In genomic region chr17:27496501-27496943, GRCh38 we compare ENCODE assay signal across 1 cellular context.
TF ChIP-seq lines count a peak whose summit lies in the region.

No MANE protein-coding gene starts in this region.

TF ChIP-seq in HepG2, 621 proteins besides CTCF, POLR2A, EP300 and RAD21 (continued from another document and continues in another):
- TF ChIP-seq HNF1A (IDR thresholded peaks at IDR 0.05; ENCODE audit: low read depth) (peak; percentile 96), HNF1A (CRISPR knock-in tag; IDR thresholded peaks at IDR 0.05; ENCODE audit: borderline replicate concordance) (peak; percentile 96), ARID5B (CRISPR knock-in tag; IDR thresholded peaks at IDR 0.05) (peak; percentile 55; the same call in 1 of the 2 replicates), ETV5 (CRISPR knock-in tag; IDR thresholded peaks at IDR 0.05; ENCODE audit: borderline replicate concordance) (no peak), CEBPZ (IDR thresholded peaks at IDR 0.05; ENCODE audit: low read length) (no peak), POLR2AphosphoS5 (IDR thresholded peaks at IDR 0.05; ENCODE audit: low read depth, low read length) (peak; percentile 54; the same call in 1 of the 2 replicates), MZF1 (CRISPR knock-in tag; IDR thresholded peaks at IDR 0.05; ENCODE audit: borderline replicate concordance) (no peak), ZNF260 (CRISPR knock-in tag; IDR thresholded peaks at IDR 0.05; ENCODE audit: borderline replicate concordance, low read depth) (no peak), SMAD9 (CRISPR knock-in tag; IDR thresholded peaks at IDR 0.05) (no peak), TRIM24 (CRISPR knock-in tag; IDR thresholded peaks at IDR 0.05) (no peak), FLYWCH1 (CRISPR knock-in tag; IDR thresholded peaks at IDR 0.05) (no peak), FOSL2 (CRISPR knock-in tag; IDR thresholded peaks at IDR 0.05) (peak; percentile 22; the same call in 1 of the 2 replicates), HINFP (CRISPR knock-in tag; IDR thresholded peaks at IDR 0.05; ENCODE audit: low read depth) (no peak; the same call in 1 of the 2 replicates), ELK4 (CRISPR knock-in tag; IDR thresholded peaks at IDR 0.05; ENCODE audit: borderline replicate concordance) (no peak), HDAC6 (IDR thresholded peaks at IDR 0.05; ENCODE audit: low read depth, low read length) (no peak), ARNT2 (CRISPR knock-in tag; IDR thresholded peaks at IDR 0.05; ENCODE audit: low read depth) (no peak), THAP8 (CRISPR knock-in tag; IDR thresholded peaks at IDR 0.05; ENCODE audit: borderline replicate concordance) (no peak), ZNF143 (CRISPR knock-in tag; IDR thresholded peaks at IDR 0.05) (peak; percentile 78), NR0B2 (CRISPR knock-in tag; IDR thresholded peaks at IDR 0.05) (no peak), ZFY (CRISPR knock-in tag; IDR thresholded peaks at IDR 0.05) (peak; percentile 61), ATF6 (CRISPR knock-in tag; conservative IDR thresholded peaks at IDR 0.05) (no peak), ZNF225 (CRISPR knock-in tag; IDR thresholded peaks at IDR 0.05) (no peak), TP53 (CRISPR knock-in tag; conservative IDR thresholded peaks at IDR 0.05) (0 out of 2 replicates have a peak, but pooled peaks have one; percentile 27), ZSCAN9 (CRISPR knock-in tag; IDR thresholded peaks at IDR 0.05; ENCODE audit: borderline replicate concordance) (no peak), FOXA1 (IDR thresholded peaks at IDR 0.05) (no peak), FOXA1 (CRISPR knock-in tag; IDR thresholded peaks at IDR 0.05) (no peak), NCOA1 (CRISPR knock-in tag; IDR thresholded peaks at IDR 0.05) (no peak), CREBL2 (CRISPR knock-in tag; IDR thresholded peaks at IDR 0.05; ENCODE audit: borderline replicate concordance) (no peak), NR2F2 (IDR thresholded peaks at IDR 0.05; ENCODE audit: borderline replicate concordance, low read depth) (no peak), ZNF775 (CRISPR knock-in tag; IDR thresholded peaks at IDR 0.05; ENCODE audit: borderline replicate concordance) (no peak), IRX3 (CRISPR knock-in tag; IDR thresholded peaks at IDR 0.05; ENCODE audit: borderline replicate concordance, low read depth) (no peak), ZBTB14 (CRISPR knock-in tag; IDR thresholded peaks at IDR 0.05) (no peak)
